In the genomic region with DNA sequence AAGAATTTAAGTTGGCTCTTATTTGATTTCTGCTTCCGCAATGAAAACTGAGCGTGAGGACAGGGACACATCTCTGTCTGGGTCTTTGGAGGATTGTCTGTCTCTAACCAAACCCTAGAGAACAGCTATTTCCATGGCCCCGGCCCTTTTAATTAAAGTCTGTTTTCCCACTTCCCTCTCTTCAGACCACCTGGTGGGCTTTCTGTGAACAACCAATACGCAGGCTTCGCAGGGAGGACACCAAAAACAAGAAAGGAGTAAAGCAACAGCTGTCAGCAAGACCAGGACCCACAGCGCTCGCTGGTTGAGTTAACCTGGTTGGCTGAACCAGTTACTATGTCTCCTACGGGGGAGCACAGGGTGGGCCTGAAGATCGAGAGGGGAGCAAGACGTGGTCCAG, we compare ENCODE assay signal across 12 cellular contexts.
DNase-seq lines count a peak whose midpoint lies in the region; ATAC-seq, FAIRE-seq and TF ChIP-seq lines count a peak whose summit lies in the region.
"Had no signal": no experiment of that assay in that cellular context is flagged by ENCODE, and none has a peak within 500 bp of the region (broad histone marks: within the 10 kb centered on the region; RNA-seq: fewer than 3 reads in every experiment).

No MANE protein-coding gene starts in this region.

- no peaks in the 10 kb centered on the region for H4K20me1 ChIP-seq in OCI-LY1 (ENCODE audit: insufficient read depth, low read length)

- H3K4me1 Mint-ChIP-seq in activated naive CD4-positive, alpha-beta T cell treated with anti-CD3 and anti-CD28 coated beads for 36 hours (ENCODE audit: low read depth): peaks cover 85% of the 10 kb centered on the region

- CTCF ChIA-PET in activated naive CD4-positive, alpha-beta T cell treated with anti-CD3 and anti-CD28 coated beads for 36 hours (lab: Charles Lee): interaction anchor here (0.7 to 1.1 kb wide), 4 partner anchors 10 to 281 kb away, joined by 3 to 5 read pairs (median 4); no protein-coding TSS in a partner anchor

- FAIRE-seq in D721Med (lab: Jason Lieb, UNC): no peak
- FAIRE-seq: GM12878 had no signal

- no peaks in the 10 kb centered on the region for H3K27me3 Mint-ChIP-seq in activated naive CD4-positive, alpha-beta T cell treated with anti-CD3 and anti-CD28 coated beads for 36 hours (ENCODE audit: low read depth)

- H3K4me1 ChIP-seq in OCI-LY1 (ENCODE audit: insufficient read depth, low read length, severe bottlenecking): peaks cover 87% of the 10 kb centered on the region
- H3K4me1 ChIP-seq in foreskin keratinocyte: peaks cover 13% of the 10 kb centered on the region
- H3K4me1 ChIP-seq in subcutaneous abdominal adipose tissue (ENCODE audit: control insufficient read depth in 5 of 5, insufficient read depth in 5 of 5, low read length in 5 of 5): peaks cover 2 to 50% (median 37%) of the 10 kb centered on the region in 5 donors
- H3K4me1 ChIP-seq: SJCRH30 had no signal

- no peaks in the 10 kb centered on the region for H3K9me3 Mint-ChIP-seq in activated naive CD4-positive, alpha-beta T cell treated with anti-CD3 and anti-CD28 coated beads for 36 hours

- DNase-seq in activated naive CD4-positive, alpha-beta T cell treated with anti-CD3 and anti-CD28 coated beads for 36 hours: no peak
- no peak for DNase-seq in activated naive CD4-positive, alpha-beta T cell treated with anti-CD3 and anti-CD28 coated beads, Interleukin-2, amount 50 U/mL, for 16 hours
- DNase-seq in foreskin keratinocyte: no peak
- DNase-seq in germinal center (ENCODE audit: low spot score): no peak
- no peak for DNase-seq in D721Med (ENCODE audit: insufficient read length, low spot score)
- no peak for DNase-seq in foreskin fibroblast
- DNase-seq: amniotic stem cell, upper lobe of left lung had no signal

- H3K9ac ChIP-seq in OCI-LY1 (ENCODE audit: low read length) (no peak overlapping the region), subcutaneous abdominal adipose tissue (ENCODE audit: low read length in 5 of 5) (no peak overlapping the region)

- H3F3A ChIP-seq in OCI-LY1 (ENCODE audit: insufficient read depth, low read length): no peaks in the 10 kb centered on the region

- H3K9me3 ChIP-seq in OCI-LY1 (ENCODE audit: low read length) (no peaks in the 10 kb centered on the region), subcutaneous abdominal adipose tissue (ENCODE audit: control insufficient read depth in 5 of 5, low read length in 5 of 5) (no peaks in the 10 kb centered on the region)
- H3K9me3 ChIP-seq: SJCRH30, upper lobe of left lung had no signal

- H3K9me2 ChIP-seq in OCI-LY1 (ENCODE audit: low read depth, low read length): no peaks in the 10 kb centered on the region

- H3K36me3 ChIP-seq in OCI-LY1 (ENCODE audit: insufficient read depth, low read length) (peaks cover 49% of the 10 kb centered on the region; the same call in 1 of the 2 replicates), subcutaneous abdominal adipose tissue (ENCODE audit: control insufficient read depth in 5 of 5, insufficient read depth in 5 of 5, low read length in 5 of 5) (peaks cover 0 to 7% (median 0%) of the 10 kb centered on the region in 5 donors)
- H3K36me3 ChIP-seq: SJCRH30 had no signal

- H3K27me3 ChIP-seq in OCI-LY1 (ENCODE audit: insufficient read depth, low read length): no peaks in the 10 kb centered on the region
- H3K27me3 ChIP-seq in foreskin keratinocyte: no peaks in the 10 kb centered on the region
- H3K27me3 ChIP-seq in subcutaneous abdominal adipose tissue (ENCODE audit: control insufficient read depth in 5 of 5, insufficient read depth in 4 of 5, low read length in 5 of 5): no peaks in the 10 kb centered on the region
- H3K27me3 ChIP-seq: SJCRH30, upper lobe of left lung had no signal

- TF ChIP-seq CTCF in OCI-LY1 (IDR thresholded peaks at IDR 0.05; ENCODE audit: low read length) (peak; percentile 34; the same call in 1 of the 2 replicates), foreskin keratinocyte (conservative IDR thresholded peaks at IDR 0.05) (peak; percentile 11), D721Med (IDR thresholded peaks at IDR 0.05; ENCODE audit: insufficient read depth, missing control alignments) (no peak), foreskin fibroblast (IDR thresholded peaks at IDR 0.05; ENCODE audit: low read depth, low read length) (no peak)

- H3K27ac ChIP-seq in OCI-LY1 (ENCODE audit: low read depth, low read length, poor library complexity, severe bottlenecking) (peak overlapping the region; percentile 44), foreskin keratinocyte (no peak overlapping the region), subcutaneous abdominal adipose tissue (ENCODE audit: low read depth, low read length) (peak overlapping the region; percentile 71)
- H3K27ac ChIP-seq: SJCRH30 had no signal

- ATAC-seq in foreskin keratinocyte: no peak
- ATAC-seq: GM12878 had no signal

- H2AFZ ChIP-seq in OCI-LY1 (ENCODE audit: low read length): no peak overlapping the region

- peaks cover 24% of the 10 kb centered on the region for H3K36me3 Mint-ChIP-seq in activated naive CD4-positive, alpha-beta T cell treated with anti-CD3 and anti-CD28 coated beads for 36 hours (ENCODE audit: low read depth)

- peak overlapping the region; percentile 34 for H3K27ac Mint-ChIP-seq in activated naive CD4-positive, alpha-beta T cell treated with anti-CD3 and anti-CD28 coated beads for 36 hours

- H3K79me2 ChIP-seq in OCI-LY1 (ENCODE audit: insufficient read depth, low read length): peaks cover 92% of the 10 kb centered on the region

- H3K4me2 ChIP-seq in OCI-LY1 (ENCODE audit: low read length): no peak overlapping the region; the same call in 1 of the 2 replicates

- H3K4me3 ChIP-seq in OCI-LY1 (ENCODE audit: low read depth, low read length, poor library complexity, severe bottlenecking) (no peak overlapping the region), subcutaneous abdominal adipose tissue (ENCODE audit: low read depth in 1 of 5, low read length in 5 of 5) (no peak overlapping the region), foreskin fibroblast (ENCODE audit: low read depth in 1 of 2, low read length in 2 of 2) (no peak overlapping the region)
- H3K4me3 ChIP-seq: GM12878, SJCRH30, upper lobe of left lung had no signal

- no peak overlapping the region for H3K4me3 Mint-ChIP-seq in activated naive CD4-positive, alpha-beta T cell treated with anti-CD3 and anti-CD28 coated beads for 36 hours

- intact Hi-C loops in activated naive CD4-positive, alpha-beta T cell treated with anti-CD3 and anti-CD28 coated beads for 36 hours (cut with micrococcal nuclease): no loop called here

Comparison
In these comparisons a context has a peak if more than half of its experiments do, and no peak if none do; other contexts are left out.
1. CTCF ChIP-seq: peak in OCI-LY1 (single experiment) and foreskin keratinocyte (single experiment); none in D721Med (single experiment) and foreskin fibroblast (single experiment).